ENCODE assay signal across 1 cellular context in the genomic region with DNA sequence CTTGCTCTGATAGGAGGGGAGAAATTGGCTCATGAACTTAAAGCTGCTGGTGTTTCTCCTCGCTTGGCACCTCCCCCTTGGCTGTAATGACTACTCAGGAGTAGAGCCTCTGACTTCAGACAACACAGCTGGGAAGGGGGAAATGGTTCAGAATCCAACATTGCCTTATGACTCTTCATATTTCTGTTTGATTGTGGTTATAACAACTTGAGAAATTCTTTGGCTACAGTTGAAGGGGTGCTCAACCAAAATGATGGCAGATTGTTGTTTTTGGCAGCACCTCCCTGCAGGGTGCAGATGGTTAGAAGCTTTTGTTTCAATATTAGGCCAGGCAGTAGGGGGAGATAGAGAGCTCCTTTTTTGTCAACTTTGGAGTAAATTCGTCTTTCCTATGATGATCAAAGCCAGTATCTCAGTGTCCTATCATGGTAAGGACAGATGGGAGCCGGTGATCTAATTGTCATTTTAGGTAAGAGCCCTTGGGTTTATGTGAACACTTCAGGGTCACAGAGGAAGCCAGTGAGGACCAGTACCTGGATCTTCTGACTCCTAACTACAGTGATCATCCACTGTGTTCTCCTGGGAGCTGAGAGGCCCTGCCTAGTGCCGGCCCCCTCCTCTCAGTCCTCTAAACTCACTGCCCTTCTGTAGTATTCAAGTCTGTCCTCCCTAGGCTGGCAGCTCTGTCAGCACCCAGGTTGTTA.
TF ChIP-seq lines count a peak whose summit lies in the region.

No MANE protein-coding gene starts in this region.

TF ChIP-seq in SK-N-SH, 30 proteins besides CTCF, POLR2A, EP300 and RAD21 (continued from another document):
- TF ChIP-seq YY1 (IDR thresholded peaks at IDR 0.05; ENCODE audit: low read depth) (no peak), MXI1 (IDR thresholded peaks at IDR 0.05; ENCODE audit: low read depth, low read length) (no peak), GATA2 (CRISPR knock-in tag; IDR thresholded peaks at IDR 0.05) (no peak), POLR2AphosphoS5 (IDR thresholded peaks at IDR 0.05; ENCODE audit: low read depth, low read length) (peak; percentile 19; the same call in 1 of the 2 replicates), MEF2A (IDR thresholded peaks at IDR 0.05; ENCODE audit: borderline replicate concordance, low read depth) (no peak), ELF1 (IDR thresholded peaks at IDR 0.05) (no peak), FOSL2 (IDR thresholded peaks at IDR 0.05; ENCODE audit: borderline replicate concordance, low read depth) (no peak), TCF12 (IDR thresholded peaks at IDR 0.05) (peak; percentile 81), RCOR1 (IDR thresholded peaks at IDR 0.05; ENCODE audit: low read length) (no peak), NRF1 (IDR thresholded peaks at IDR 0.05; ENCODE audit: low read depth, low read length) (no peak), TAF1 (IDR thresholded peaks at IDR 0.05; ENCODE audit: borderline replicate concordance, low read depth, low read length) (no peak), RFX5 (IDR thresholded peaks at IDR 0.05; ENCODE audit: low read length) (0 out of 2 replicates have a peak, but pooled peaks have one; percentile 35), FOXJ3 (CRISPR knock-in tag; IDR thresholded peaks at IDR 0.05) (no peak), SIN3A (IDR thresholded peaks at IDR 0.05; ENCODE audit: borderline replicate concordance, low read depth, low read length) (no peak), NFIC (IDR thresholded peaks at IDR 0.05; ENCODE audit: borderline replicate concordance) (peak; percentile 91), FOXM1 (IDR thresholded peaks at IDR 0.05; ENCODE audit: low read depth) (no peak), GABPA (IDR thresholded peaks at IDR 0.05; ENCODE audit: low read depth) (no peak), CHD2 (IDR thresholded peaks at IDR 0.05; ENCODE audit: low read length, partially characterized antibody) (no peak), TEAD4 (IDR thresholded peaks at IDR 0.05; ENCODE audit: borderline replicate concordance, insufficient read depth) (no peak), RXRA (IDR thresholded peaks at IDR 0.05; ENCODE audit: borderline replicate concordance, low read depth) (0 out of 2 replicates have a peak, but pooled peaks have one; percentile 12), SMC3 (IDR thresholded peaks at IDR 0.05; ENCODE audit: low read depth, low read length) (peak; percentile 74), EZH2phosphoT487 (IDR thresholded peaks at IDR 0.05; ENCODE audit: borderline replicate concordance, low read depth) (no peak), JUND (IDR thresholded peaks at IDR 0.05) (0 out of 2 replicates have a peak, but pooled peaks have one; percentile 22)
- TF ChIP-seq, protein P1, sequence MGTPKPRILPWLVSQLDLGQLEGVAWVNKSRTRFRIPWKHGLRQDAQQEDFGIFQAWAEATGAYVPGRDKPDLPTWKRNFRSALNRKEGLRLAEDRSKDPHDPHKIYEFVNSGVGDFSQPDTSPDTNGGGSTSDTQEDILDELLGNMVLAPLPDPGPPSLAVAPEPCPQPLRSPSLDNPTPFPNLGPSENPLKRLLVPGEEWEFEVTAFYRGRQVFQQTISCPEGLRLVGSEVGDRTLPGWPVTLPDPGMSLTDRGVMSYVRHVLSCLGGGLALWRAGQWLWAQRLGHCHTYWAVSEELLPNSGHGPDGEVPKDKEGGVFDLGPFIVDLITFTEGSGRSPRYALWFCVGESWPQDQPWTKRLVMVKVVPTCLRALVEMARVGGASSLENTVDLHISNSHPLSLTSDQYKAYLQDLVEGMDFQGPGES (IDR thresholded peaks at IDR 0.05; ENCODE audit: low read depth, low read length) = no peak
- TF ChIP-seq, protein P2, sequence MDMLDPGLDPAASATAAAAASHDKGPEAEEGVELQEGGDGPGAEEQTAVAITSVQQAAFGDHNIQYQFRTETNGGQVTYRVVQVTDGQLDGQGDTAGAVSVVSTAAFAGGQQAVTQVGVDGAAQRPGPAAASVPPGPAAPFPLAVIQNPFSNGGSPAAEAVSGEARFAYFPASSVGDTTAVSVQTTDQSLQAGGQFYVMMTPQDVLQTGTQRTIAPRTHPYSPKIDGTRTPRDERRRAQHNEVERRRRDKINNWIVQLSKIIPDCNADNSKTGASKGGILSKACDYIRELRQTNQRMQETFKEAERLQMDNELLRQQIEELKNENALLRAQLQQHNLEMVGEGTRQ (IDR thresholded peaks at IDR 0.05; ENCODE audit: borderline replicate concordance, low read depth, low read length) = no peak
- TF ChIP-seq, protein P3, sequence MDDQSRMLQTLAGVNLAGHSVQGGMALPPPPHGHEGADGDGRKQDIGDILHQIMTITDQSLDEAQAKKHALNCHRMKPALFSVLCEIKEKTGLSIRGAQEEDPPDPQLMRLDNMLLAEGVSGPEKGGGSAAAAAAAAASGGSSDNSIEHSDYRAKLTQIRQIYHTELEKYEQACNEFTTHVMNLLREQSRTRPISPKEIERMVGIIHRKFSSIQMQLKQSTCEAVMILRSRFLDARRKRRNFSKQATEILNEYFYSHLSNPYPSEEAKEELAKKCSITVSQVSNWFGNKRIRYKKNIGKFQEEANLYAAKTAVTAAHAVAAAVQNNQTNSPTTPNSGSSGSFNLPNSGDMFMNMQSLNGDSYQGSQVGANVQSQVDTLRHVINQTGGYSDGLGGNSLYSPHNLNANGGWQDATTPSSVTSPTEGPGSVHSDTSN (IDR thresholded peaks at IDR 0.05) = peak; percentile 42
- TF ChIP-seq, protein P4, sequence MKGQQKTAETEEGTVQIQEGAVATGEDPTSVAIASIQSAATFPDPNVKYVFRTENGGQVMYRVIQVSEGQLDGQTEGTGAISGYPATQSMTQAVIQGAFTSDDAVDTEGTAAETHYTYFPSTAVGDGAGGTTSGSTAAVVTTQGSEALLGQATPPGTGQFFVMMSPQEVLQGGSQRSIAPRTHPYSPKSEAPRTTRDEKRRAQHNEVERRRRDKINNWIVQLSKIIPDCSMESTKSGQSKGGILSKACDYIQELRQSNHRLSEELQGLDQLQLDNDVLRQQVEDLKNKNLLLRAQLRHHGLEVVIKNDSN (IDR thresholded peaks at IDR 0.05; ENCODE audit: borderline replicate concordance, low read depth) = no peak
- TF ChIP-seq, protein P5, sequence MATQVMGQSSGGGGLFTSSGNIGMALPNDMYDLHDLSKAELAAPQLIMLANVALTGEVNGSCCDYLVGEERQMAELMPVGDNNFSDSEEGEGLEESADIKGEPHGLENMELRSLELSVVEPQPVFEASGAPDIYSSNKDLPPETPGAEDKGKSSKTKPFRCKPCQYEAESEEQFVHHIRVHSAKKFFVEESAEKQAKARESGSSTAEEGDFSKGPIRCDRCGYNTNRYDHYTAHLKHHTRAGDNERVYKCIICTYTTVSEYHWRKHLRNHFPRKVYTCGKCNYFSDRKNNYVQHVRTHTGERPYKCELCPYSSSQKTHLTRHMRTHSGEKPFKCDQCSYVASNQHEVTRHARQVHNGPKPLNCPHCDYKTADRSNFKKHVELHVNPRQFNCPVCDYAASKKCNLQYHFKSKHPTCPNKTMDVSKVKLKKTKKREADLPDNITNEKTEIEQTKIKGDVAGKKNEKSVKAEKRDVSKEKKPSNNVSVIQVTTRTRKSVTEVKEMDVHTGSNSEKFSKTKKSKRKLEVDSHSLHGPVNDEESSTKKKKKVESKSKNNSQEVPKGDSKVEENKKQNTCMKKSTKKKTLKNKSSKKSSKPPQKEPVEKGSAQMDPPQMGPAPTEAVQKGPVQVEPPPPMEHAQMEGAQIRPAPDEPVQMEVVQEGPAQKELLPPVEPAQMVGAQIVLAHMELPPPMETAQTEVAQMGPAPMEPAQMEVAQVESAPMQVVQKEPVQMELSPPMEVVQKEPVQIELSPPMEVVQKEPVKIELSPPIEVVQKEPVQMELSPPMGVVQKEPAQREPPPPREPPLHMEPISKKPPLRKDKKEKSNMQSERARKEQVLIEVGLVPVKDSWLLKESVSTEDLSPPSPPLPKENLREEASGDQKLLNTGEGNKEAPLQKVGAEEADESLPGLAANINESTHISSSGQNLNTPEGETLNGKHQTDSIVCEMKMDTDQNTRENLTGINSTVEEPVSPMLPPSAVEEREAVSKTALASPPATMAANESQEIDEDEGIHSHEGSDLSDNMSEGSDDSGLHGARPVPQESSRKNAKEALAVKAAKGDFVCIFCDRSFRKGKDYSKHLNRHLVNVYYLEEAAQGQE (IDR thresholded peaks at IDR 0.05; ENCODE audit: low read depth, low read length) = no peak
- TF ChIP-seq, protein P6, sequence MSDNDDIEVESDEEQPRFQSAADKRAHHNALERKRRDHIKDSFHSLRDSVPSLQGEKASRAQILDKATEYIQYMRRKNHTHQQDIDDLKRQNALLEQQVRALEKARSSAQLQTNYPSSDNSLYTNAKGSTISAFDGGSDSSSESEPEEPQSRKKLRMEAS (IDR thresholded peaks at IDR 0.05; ENCODE audit: low read depth) = no peak
TF ChIP-seq in SK-N-SH: peak in this region for 8.
